Comparison of ENCODE assay signal across 1 cellular context in the genomic region with DNA sequence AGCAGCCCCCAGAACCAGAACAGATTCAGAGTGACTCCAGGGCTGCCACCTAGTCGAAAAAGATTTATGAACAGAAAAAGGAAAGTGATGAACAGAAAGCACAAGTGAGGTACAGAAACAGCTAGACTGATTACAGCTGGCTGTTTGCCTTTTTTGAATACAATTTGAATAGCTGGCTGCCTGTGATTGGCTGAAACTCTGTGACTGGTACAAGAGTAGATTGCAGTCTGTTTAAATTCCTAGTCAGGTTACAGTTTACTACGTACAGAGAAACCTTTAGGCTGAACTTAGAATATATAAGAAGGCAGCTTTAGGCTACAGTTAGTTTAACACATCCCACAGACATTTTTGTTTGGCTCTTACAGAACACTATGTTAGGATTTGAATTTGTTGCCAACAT.
TF ChIP-seq lines count a peak whose summit lies in the region.

No MANE protein-coding gene starts in this region.

TF ChIP-seq in IMR-90, 13 proteins besides CTCF, POLR2A, EP300 and RAD21 (continued from another document):
- no peak for TF ChIP-seq FOS (IDR thresholded peaks at IDR 0.05; ENCODE audit: low read depth, low read length)
- TF ChIP-seq MAFK (IDR thresholded peaks at IDR 0.05; ENCODE audit: low read depth, low read length): no peak
- no peak for TF ChIP-seq CHD1 (IDR thresholded peaks at IDR 0.05; ENCODE audit: low read depth, low read length)
- TF ChIP-seq RFX5 (IDR thresholded peaks at IDR 0.05; ENCODE audit: low read depth, low read length): no peak
- no peak for TF ChIP-seq SMC3 (IDR thresholded peaks at IDR 0.05; ENCODE audit: low read depth, low read length)
- TF ChIP-seq, protein P1, sequence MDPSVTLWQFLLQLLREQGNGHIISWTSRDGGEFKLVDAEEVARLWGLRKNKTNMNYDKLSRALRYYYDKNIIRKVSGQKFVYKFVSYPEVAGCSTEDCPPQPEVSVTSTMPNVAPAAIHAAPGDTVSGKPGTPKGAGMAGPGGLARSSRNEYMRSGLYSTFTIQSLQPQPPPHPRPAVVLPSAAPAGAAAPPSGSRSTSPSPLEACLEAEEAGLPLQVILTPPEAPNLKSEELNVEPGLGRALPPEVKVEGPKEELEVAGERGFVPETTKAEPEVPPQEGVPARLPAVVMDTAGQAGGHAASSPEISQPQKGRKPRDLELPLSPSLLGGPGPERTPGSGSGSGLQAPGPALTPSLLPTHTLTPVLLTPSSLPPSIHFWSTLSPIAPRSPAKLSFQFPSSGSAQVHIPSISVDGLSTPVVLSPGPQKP (IDR thresholded peaks at IDR 0.05; ENCODE audit: borderline replicate concordance, low read depth, low read length): no peak
- TF ChIP-seq MAZ (IDR thresholded peaks at IDR 0.05; ENCODE audit: borderline replicate concordance, low read depth, low read length): no peak
- no peak for TF ChIP-seq CEBPB (IDR thresholded peaks at IDR 0.05; ENCODE audit: low read depth, low read length)
- TF ChIP-seq USF2 (IDR thresholded peaks at IDR 0.05; ENCODE audit: low read depth, low read length): no peak
- no peak for TF ChIP-seq RCOR1 (IDR thresholded peaks at IDR 0.05; ENCODE audit: insufficient replicate concordance, low read length)
- TF ChIP-seq BHLHE40 (IDR thresholded peaks at IDR 0.05; ENCODE audit: low read depth, low read length): no peak
